1 cellular context compared by ENCODE assay signal in the genomic region with DNA sequence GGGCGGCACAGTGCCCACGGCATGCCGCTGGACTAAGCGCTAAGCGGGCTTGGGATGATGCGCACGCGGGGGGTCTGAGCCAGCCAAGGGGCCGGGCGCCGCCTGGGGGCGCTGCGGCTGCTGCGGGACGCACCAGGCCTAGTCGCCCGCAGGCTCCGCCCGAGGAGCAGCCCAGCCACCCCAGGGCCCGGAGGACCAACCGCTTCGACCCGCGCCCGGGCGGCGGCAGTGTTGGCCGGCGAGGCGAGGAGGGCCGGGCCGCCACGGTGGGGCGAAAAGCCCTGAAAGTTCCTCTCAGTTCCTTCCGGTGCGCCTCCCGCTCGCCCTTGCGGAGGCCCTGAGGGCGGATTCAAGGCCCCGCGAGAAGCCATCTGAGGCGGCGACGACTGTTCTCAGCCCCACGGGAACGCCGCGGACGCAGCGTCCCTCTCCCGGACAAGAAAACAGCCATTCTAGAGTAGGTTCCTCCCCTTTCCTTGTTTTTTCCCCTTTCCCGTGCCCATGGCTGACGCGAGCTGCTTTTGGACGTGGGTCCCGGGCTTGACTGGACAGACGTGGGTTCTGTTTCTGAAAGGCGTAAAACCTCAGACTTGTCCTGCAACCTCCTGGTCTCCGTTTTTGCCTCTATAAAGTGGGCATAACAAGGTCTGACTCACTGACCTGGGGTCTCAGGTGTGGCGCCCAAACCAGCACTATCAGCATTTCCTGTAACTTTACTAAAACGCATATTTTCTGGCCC.
TF ChIP-seq lines count a peak whose summit lies in the region.

A gene with protein sequence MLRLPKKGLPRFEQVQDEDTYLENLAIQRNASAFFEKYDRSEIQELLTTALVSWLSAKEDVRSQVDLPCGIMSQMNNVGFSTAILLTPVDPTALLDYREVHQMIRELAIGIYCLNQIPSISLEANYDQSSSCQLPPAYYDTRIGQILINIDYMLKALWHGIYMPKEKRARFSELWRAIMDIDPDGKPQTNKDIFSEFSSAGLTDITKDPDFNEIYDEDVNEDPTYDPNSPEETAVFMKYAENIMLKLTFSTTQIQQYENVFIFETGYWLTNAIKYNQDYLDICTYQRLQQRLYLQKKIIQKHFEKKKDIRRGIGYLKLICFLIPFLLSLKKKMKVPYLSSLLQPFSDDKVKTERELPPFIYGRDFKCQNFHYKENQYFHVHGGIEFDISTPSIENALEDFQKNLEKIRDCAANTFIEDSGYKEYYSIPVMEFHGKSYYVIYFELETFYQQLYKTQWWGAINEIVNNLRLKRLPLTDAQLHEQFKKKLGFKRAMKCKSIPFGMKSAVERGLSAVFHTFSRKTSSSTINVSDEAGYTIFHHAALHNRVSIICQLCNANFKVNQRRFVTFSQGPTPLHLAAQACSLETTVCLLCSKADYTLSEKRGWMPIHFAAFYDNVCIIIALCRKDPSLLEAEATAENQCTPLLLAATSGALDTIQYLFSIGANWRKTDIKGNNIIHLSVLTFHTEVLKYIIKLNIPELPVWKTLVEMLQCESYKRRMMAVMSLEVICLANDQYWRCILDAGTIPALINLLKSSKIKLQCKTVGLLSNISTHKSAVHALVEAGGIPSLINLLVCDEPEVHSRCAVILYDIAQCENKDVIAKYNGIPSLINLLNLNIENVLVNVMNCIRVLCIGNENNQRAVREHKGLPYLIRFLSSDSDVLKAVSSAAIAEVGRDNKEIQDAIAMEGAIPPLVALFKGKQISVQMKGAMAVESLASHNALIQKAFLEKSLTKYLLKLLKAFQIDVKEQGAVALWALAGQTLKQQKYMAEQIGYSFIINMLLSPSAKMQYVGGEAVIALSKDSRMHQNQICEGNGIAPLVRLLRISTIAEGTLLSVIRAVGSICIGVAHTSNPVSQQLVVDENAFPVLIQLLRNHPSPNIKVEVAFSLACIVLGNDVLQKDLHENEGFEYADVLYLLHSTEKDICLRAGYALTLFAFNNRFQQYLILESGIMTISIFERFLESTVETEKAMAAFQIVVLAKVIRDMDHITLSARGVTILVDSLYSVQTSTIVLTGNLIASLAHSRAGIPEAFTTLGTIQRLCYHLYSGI (N-terminal part only) (plus strand): TSS at position 297 of the 739 bp plus-strand sequence. CDS start 1,821 bp downstream, outside the sequence.

TF ChIP-seq in HepG2, 621 proteins besides CTCF, POLR2A, EP300 and RAD21 (continued from another document and continues in another):
- peak; percentile 67; the same call in 1 of the 2 replicates for TF ChIP-seq ZBTB34 (CRISPR knock-in tag; IDR thresholded peaks at IDR 0.05)
- 0 out of 2 replicates have a peak, but pooled peaks have one; percentile 30 for TF ChIP-seq SIX1 (CRISPR knock-in tag; IDR thresholded peaks at IDR 0.05; ENCODE audit: borderline replicate concordance)
- TF ChIP-seq NFYB (CRISPR knock-in tag; IDR thresholded peaks at IDR 0.05) = no peak
- TF ChIP-seq, protein P1, sequence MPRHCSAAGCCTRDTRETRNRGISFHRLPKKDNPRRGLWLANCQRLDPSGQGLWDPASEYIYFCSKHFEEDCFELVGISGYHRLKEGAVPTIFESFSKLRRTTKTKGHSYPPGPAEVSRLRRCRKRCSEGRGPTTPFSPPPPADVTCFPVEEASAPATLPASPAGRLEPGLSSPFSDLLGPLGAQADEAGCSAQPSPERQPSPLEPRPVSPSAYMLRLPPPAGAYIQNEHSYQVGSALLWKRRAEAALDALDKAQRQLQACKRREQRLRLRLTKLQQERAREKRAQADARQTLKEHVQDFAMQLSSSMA (CRISPR knock-in tag; IDR thresholded peaks at IDR 0.05) = peak; percentile 85
- peak; percentile 89 for TF ChIP-seq KDM3A (CRISPR knock-in tag; IDR thresholded peaks at IDR 0.05; ENCODE audit: low read depth)
- TF ChIP-seq NR2F1 (CRISPR knock-in tag; IDR thresholded peaks at IDR 0.05) = no peak
- peak; percentile 85 for TF ChIP-seq ESRRA (CRISPR knock-in tag; IDR thresholded peaks at IDR 0.05; ENCODE audit: low read depth)
- TF ChIP-seq, protein P2, sequence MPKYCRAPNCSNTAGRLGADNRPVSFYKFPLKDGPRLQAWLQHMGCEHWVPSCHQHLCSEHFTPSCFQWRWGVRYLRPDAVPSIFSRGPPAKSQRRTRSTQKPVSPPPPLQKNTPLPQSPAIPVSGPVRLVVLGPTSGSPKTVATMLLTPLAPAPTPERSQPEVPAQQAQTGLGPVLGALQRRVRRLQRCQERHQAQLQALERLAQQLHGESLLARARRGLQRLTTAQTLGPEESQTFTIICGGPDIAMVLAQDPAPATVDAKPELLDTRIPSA (CRISPR knock-in tag; IDR thresholded peaks at IDR 0.05; ENCODE audit: borderline replicate concordance) = no peak
- TF ChIP-seq ZMYM4 (CRISPR knock-in tag; IDR thresholded peaks at IDR 0.05) = peak; percentile 99
- 0 out of 2 replicates have a peak, but pooled peaks have one; percentile 71 for TF ChIP-seq SNAI1 (CRISPR knock-in tag; IDR thresholded peaks at IDR 0.05; ENCODE audit: borderline replicate concordance)
- 0 out of 2 replicates have a peak, but pooled peaks have one; percentile 87 for TF ChIP-seq PCBP1 (IDR thresholded peaks at IDR 0.05; ENCODE audit: borderline replicate concordance, low read depth, low read length)
- TF ChIP-seq NCOA2 (CRISPR knock-in tag; IDR thresholded peaks at IDR 0.05) = peak; percentile 25; the same call in 1 of the 2 replicates
- TF ChIP-seq ZNF605 (CRISPR knock-in tag; IDR thresholded peaks at IDR 0.05) = peak; percentile 86
- peak; percentile 61 for TF ChIP-seq STAG1 (CRISPR knock-in tag; IDR thresholded peaks at IDR 0.05)
- peak; percentile 80; the same call in 1 of the 2 replicates for TF ChIP-seq MYNN (CRISPR knock-in tag; IDR thresholded peaks at IDR 0.05; ENCODE audit: low read depth)
- no peak for TF ChIP-seq TBL1XR1 (IDR thresholded peaks at IDR 0.05; ENCODE audit: borderline replicate concordance, low read length, partially characterized antibody)
- TF ChIP-seq SALL2 (CRISPR knock-in tag; IDR thresholded peaks at IDR 0.05) = peak; percentile 85; the same call in 1 of the 2 replicates
- no peak; the same call in 1 of the 2 replicates for TF ChIP-seq TEAD2 (CRISPR knock-in tag; IDR thresholded peaks at IDR 0.05)
- peak; percentile 98 for TF ChIP-seq SPEN (CRISPR knock-in tag; IDR thresholded peaks at IDR 0.05; ENCODE audit: low read depth)
- TF ChIP-seq, protein P3, sequence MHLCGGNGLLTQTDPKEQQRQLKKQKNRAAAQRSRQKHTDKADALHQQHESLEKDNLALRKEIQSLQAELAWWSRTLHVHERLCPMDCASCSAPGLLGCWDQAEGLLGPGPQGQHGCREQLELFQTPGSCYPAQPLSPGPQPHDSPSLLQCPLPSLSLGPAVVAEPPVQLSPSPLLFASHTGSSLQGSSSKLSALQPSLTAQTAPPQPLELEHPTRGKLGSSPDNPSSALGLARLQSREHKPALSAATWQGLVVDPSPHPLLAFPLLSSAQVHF (CRISPR knock-in tag; IDR thresholded peaks at IDR 0.05) = peak; percentile 79; the same call in 1 of the 2 replicates
- no peak for TF ChIP-seq CHCHD3 (CRISPR knock-in tag; IDR thresholded peaks at IDR 0.05)
- peak; percentile 67 for TF ChIP-seq ZEB1 (IDR thresholded peaks at IDR 0.05; ENCODE audit: insufficient replicate concordance, low read depth)
- peak; percentile 84 for TF ChIP-seq AGO1 (IDR thresholded peaks at IDR 0.05; ENCODE audit: low read depth, low read length, poor library complexity, severe bottlenecking)
- peak; percentile 84 for TF ChIP-seq AGO2 (optimal IDR thresholded peaks at IDR 0.05; ENCODE audit: low read depth, low read length)
- TF ChIP-seq SP1 (IDR thresholded peaks at IDR 0.05) = no peak
- TF ChIP-seq SP1 (CRISPR knock-in tag; IDR thresholded peaks at IDR 0.05) = no peak
- TF ChIP-seq, protein P4, sequence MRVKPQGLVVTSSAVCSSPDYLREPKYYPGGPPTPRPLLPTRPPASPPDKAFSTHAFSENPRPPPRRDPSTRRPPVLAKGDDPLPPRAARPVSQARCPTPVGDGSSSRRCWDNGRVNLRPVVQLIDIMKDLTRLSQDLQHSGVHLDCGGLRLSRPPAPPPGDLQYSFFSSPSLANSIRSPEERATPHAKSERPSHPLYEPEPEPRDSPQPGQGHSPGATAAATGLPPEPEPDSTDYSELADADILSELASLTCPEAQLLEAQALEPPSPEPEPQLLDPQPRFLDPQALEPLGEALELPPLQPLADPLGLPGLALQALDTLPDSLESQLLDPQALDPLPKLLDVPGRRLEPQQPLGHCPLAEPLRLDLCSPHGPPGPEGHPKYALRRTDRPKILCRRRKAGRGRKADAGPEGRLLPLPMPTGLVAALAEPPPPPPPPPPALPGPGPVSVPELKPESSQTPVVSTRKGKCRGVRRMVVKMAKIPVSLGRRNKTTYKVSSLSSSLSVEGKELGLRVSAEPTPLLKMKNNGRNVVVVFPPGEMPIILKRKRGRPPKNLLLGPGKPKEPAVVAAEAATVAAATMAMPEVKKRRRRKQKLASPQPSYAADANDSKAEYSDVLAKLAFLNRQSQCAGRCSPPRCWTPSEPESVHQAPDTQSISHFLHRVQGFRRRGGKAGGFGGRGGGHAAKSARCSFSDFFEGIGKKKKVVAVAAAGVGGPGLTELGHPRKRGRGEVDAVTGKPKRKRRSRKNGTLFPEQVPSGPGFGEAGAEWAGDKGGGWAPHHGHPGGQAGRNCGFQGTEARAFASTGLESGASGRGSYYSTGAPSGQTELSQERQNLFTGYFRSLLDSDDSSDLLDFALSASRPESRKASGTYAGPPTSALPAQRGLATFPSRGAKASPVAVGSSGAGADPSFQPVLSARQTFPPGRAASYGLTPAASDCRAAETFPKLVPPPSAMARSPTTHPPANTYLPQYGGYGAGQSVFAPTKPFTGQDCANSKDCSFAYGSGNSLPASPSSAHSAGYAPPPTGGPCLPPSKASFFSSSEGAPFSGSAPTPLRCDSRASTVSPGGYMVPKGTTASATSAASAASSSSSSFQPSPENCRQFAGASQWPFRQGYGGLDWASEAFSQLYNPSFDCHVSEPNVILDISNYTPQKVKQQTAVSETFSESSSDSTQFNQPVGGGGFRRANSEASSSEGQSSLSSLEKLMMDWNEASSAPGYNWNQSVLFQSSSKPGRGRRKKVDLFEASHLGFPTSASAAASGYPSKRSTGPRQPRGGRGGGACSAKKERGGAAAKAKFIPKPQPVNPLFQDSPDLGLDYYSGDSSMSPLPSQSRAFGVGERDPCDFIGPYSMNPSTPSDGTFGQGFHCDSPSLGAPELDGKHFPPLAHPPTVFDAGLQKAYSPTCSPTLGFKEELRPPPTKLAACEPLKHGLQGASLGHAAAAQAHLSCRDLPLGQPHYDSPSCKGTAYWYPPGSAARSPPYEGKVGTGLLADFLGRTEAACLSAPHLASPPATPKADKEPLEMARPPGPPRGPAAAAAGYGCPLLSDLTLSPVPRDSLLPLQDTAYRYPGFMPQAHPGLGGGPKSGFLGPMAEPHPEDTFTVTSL (CRISPR knock-in tag; IDR thresholded peaks at IDR 0.05; ENCODE audit: borderline replicate concordance) = peak; percentile 69; the same call in 1 of the 2 replicates
- peak; percentile 83 for TF ChIP-seq TAF15 (IDR thresholded peaks at IDR 0.05; ENCODE audit: low read depth, low read length, poor library complexity, severe bottlenecking)
- no peak for TF ChIP-seq ATF7 (IDR thresholded peaks at IDR 0.05)
- TF ChIP-seq ATF7 (CRISPR knock-in tag; IDR thresholded peaks at IDR 0.05) = no peak
- TF ChIP-seq ZXDC (CRISPR knock-in tag; IDR thresholded peaks at IDR 0.05) = peak; percentile 96
- TF ChIP-seq ZNF234 (CRISPR knock-in tag; conservative IDR thresholded peaks at IDR 0.05) = no peak
- TF ChIP-seq, protein P5, sequence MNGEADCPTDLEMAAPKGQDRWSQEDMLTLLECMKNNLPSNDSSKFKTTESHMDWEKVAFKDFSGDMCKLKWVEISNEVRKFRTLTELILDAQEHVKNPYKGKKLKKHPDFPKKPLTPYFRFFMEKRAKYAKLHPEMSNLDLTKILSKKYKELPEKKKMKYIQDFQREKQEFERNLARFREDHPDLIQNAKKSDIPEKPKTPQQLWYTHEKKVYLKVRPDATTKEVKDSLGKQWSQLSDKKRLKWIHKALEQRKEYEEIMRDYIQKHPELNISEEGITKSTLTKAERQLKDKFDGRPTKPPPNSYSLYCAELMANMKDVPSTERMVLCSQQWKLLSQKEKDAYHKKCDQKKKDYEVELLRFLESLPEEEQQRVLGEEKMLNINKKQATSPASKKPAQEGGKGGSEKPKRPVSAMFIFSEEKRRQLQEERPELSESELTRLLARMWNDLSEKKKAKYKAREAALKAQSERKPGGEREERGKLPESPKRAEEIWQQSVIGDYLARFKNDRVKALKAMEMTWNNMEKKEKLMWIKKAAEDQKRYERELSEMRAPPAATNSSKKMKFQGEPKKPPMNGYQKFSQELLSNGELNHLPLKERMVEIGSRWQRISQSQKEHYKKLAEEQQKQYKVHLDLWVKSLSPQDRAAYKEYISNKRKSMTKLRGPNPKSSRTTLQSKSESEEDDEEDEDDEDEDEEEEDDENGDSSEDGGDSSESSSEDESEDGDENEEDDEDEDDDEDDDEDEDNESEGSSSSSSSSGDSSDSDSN (CRISPR knock-in tag; IDR thresholded peaks at IDR 0.05) = peak; percentile 100
- no peak for TF ChIP-seq POLR2AphosphoS2 (IDR thresholded peaks at IDR 0.05; ENCODE audit: low read depth, low read length)
- TF ChIP-seq, protein P6, sequence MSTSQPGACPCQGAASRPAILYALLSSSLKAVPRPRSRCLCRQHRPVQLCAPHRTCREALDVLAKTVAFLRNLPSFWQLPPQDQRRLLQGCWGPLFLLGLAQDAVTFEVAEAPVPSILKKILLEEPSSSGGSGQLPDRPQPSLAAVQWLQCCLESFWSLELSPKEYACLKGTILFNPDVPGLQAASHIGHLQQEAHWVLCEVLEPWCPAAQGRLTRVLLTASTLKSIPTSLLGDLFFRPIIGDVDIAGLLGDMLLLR (CRISPR knock-in tag; IDR thresholded peaks at IDR 0.05) = peak; percentile 86; the same call in 1 of the 2 replicates
- TF ChIP-seq ISL2 (CRISPR knock-in tag; IDR thresholded peaks at IDR 0.05) = peak; percentile 71; the same call in 1 of the 2 replicates
- TF ChIP-seq FOXO1 (CRISPR knock-in tag; IDR thresholded peaks at IDR 0.05) = peak; percentile 54; the same call in 1 of the 2 replicates
